13 cellular contexts compared by ENCODE assay signal in the genomic region with DNA sequence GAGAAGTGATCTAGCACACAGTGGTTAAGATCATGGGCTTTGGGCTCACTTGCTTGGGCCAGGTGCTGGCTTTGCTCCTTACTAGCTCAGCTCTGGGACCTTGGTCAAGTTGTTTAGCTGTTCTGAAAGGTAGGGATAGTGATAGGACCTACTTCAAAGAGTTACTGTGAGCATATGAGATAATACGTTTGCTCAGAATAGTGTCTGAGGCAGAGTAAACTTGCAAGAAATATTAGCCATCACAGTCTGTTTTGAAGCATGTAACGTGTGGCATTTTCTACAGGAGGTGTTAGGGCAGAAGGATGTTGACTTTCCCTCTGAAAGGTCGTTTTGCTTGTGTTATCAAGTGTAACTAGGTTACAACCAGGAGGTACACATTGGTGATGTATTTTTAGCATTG. TPM values are rescaled to one million over a fixed set of nuclear protein-coding genes. Genes with fewer than 3 reads are reported as not detected.
DNase-seq lines count a peak whose midpoint lies in the region; ATAC-seq and TF ChIP-seq lines count a peak whose summit lies in the region.
"Had no signal": no experiment of that assay in that cellular context is flagged by ENCODE, and none has a peak within 500 bp of the region (broad histone marks: within the 10 kb centered on the region; RNA-seq: fewer than 3 reads in every experiment).

No MANE protein-coding gene starts in this region.

- H3K9me3 Mint-ChIP-seq in progenitor cell of endocrine pancreas (ENCODE audit: low read depth), result no peaks in the 10 kb centered on the region
- H3K9me3 Mint-ChIP-seq: CD8-positive, alpha-beta memory T cell had no signal

- peaks cover 21% of the 10 kb centered on the region for H3K4me1 Mint-ChIP-seq in progenitor cell of endocrine pancreas (ENCODE audit: low read depth)

- peak overlapping the region; percentile 23 for H3K9ac ChIP-seq in Loucy (ENCODE audit: low read depth, low read length, poor library complexity, severe bottlenecking)

- peak overlapping the region; percentile 72 for H3K27ac Mint-ChIP-seq in progenitor cell of endocrine pancreas

- DNase-seq in left ventricle myocardium inferior (no peak), progenitor cell of endocrine pancreas (ENCODE audit: low spot score, unreplicated experiment) (no peak), WERI-Rb-1 (no peak)
- DNase-seq in activated CD4-positive, alpha-beta T cell treated with anti-CD3 and anti-CD28 coated beads for 1 hour, result no peak
- DNase-seq: activated CD4-positive, alpha-beta T cell treated with anti-CD3 and anti-CD28 coated beads for 48 hours; activated effector memory CD4-positive, alpha-beta T cell treated with Interleukin-2 at 50 U/mL for 16 hours; CD8-positive, alpha-beta memory T cell; central memory CD4-positive, alpha-beta T cell; NCI-H748 treated with DMSO at 0.1 percent for 48 hours had no signal

- intact Hi-C loops in left ventricle myocardium inferior (cut with micrococcal nuclease), result loop anchor here (5.0 kb wide), 1 partner anchor 137 kb away; no protein-coding TSS in a partner anchor

- peak overlapping the region; percentile 73 for H3K27ac ChIP-seq in left ventricle myocardium inferior (replicated peaks)
- H3K27ac ChIP-seq in WERI-Rb-1, result no peak overlapping the region
- H3K27ac ChIP-seq: epithelial cell of prostate had no signal

- no peaks in the 10 kb centered on the region for H3K36me3 Mint-ChIP-seq in progenitor cell of endocrine pancreas (ENCODE audit: insufficient read depth)

- no peaks in the 10 kb centered on the region; the same call in 1 of the 2 replicates for H3K79me2 ChIP-seq in Loucy (ENCODE audit: insufficient read depth, low read length)

- H3K9me3 ChIP-seq in Loucy (ENCODE audit: insufficient read depth, low read depth, low read length) (no peaks in the 10 kb centered on the region), left ventricle myocardium inferior (replicated peaks) (no peaks in the 10 kb centered on the region), WERI-Rb-1 (ENCODE audit: severe bottlenecking) (no peaks in the 10 kb centered on the region)

- H3K4me1 ChIP-seq in Loucy (ENCODE audit: insufficient read depth, low read length, poor library complexity, severe bottlenecking) (peaks cover 18% of the 10 kb centered on the region), left ventricle myocardium inferior (peaks cover 37% of the 10 kb centered on the region)

- H3K27me3 Mint-ChIP-seq in progenitor cell of endocrine pancreas, result no peaks in the 10 kb centered on the region
- H3K27me3 Mint-ChIP-seq: CD8-positive, alpha-beta memory T cell had no signal

- H3K27me3 ChIP-seq in Loucy (ENCODE audit: insufficient read depth, low read length, poor library complexity, severe bottlenecking), result no peaks in the 10 kb centered on the region
- no peaks in the 10 kb centered on the region for H3K27me3 ChIP-seq in left ventricle myocardium inferior (ENCODE audit: low read depth)
- H3K27me3 ChIP-seq in WERI-Rb-1 (ENCODE audit: insufficient read depth, low read depth, severe bottlenecking), result no peaks in the 10 kb centered on the region

- H3K36me3 ChIP-seq in Loucy (ENCODE audit: insufficient read depth, low read length) (peaks cover 14% of the 10 kb centered on the region; the same call in 1 of the 2 replicates), left ventricle myocardium inferior (peaks cover 28% of the 10 kb centered on the region), WERI-Rb-1 (no peaks in the 10 kb centered on the region)

- no peak overlapping the region for H3K4me3 Mint-ChIP-seq in progenitor cell of endocrine pancreas (ENCODE audit: low read depth)
- H3K4me3 Mint-ChIP-seq: CD8-positive, alpha-beta memory T cell had no signal

- no peaks in the 10 kb centered on the region for H3F3A ChIP-seq in Loucy (ENCODE audit: low read depth)

- H3K9me2 ChIP-seq in Loucy (replicated peaks; ENCODE audit: low read depth, low read length), result no peaks in the 10 kb centered on the region

- ATAC-seq in GM18868 (IDR thresholded peaks at IDR 0.05; ENCODE audit: unreplicated experiment) (peak; percentile 37), GM21619 (IDR thresholded peaks at IDR 0.05; ENCODE audit: unreplicated experiment) (no peak)

- no peak overlapping the region for H3K4me2 ChIP-seq in Loucy (ENCODE audit: low read depth, low read length, poor library complexity, severe bottlenecking)

- TF ChIP-seq CTCF in Loucy (conservative IDR thresholded peaks at IDR 0.05; ENCODE audit: low read length) (no peak), left ventricle myocardium inferior (IDR thresholded peaks at IDR 0.05; ENCODE audit: borderline replicate concordance) (no peak), progenitor cell of endocrine pancreas (IDR thresholded peaks at IDR 0.05; ENCODE audit: unreplicated experiment) (no peak), WERI-Rb-1 (IDR thresholded peaks at IDR 0.05; ENCODE audit: low read depth, low read length) (no peak)

- no peak overlapping the region for H3K4me3 ChIP-seq in Loucy (ENCODE audit: low read length, poor library complexity, severe bottlenecking)
- H3K4me3 ChIP-seq in left ventricle myocardium inferior, result no peak overlapping the region
- no peak overlapping the region for H3K4me3 ChIP-seq in WERI-Rb-1 (ENCODE audit: low read depth, low read length)

- no peak overlapping the region for H2AFZ ChIP-seq in Loucy (ENCODE audit: low read length)

- H4K20me1 ChIP-seq in Loucy (ENCODE audit: insufficient read depth, low read length, poor library complexity, severe bottlenecking), result no peaks in the 10 kb centered on the region

RNA-seq across cellular contexts. Expression of a gene that starts 34.5 kb away (rescaled TPM):
- total RNA-seq in left ventricle myocardium inferior (15.0 TPM), progenitor cell of endocrine pancreas (13.3 and 13.5 TPM in 2 replicates)

RNA-seq across cellular contexts. Expression of a gene that starts 35.8 kb away (rescaled TPM):
- total RNA-seq in left ventricle myocardium inferior (47.9 TPM), progenitor cell of endocrine pancreas (6.4 and 7.2 TPM in 2 replicates)
